ENCODE assay signal across 30 cellular contexts in the genomic region with DNA sequence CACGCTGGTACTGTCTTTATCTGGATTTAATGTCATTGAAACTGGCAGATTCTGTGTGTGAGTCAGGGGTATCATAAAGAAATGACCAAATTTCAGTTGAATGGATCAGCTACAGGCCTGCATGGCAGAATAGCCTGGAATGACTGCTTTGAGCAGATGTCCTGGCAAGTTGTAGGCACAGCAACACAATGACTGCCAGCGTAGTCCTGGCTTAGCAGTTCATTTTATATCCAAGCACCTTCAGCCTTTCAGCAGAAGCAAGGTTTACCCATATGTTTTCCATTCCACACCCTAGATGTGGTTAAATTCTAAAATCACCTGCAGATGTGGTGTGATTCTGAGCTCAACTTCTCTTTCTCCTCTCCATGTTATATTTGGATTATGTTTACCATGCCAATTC. TPM values are rescaled to one million over a fixed set of nuclear protein-coding genes. Genes with fewer than 3 reads are reported as not detected.
"Had no signal": no experiment of that assay in that cellular context is flagged by ENCODE, and none has a peak within 500 bp of the region (broad histone marks: within the 10 kb centered on the region; RNA-seq: fewer than 3 reads in every experiment).

No MANE protein-coding gene starts in this region.

- H3K9me3 ChIP-seq: ascending aorta, colonic mucosa, esophagus squamous epithelium, gastroesophageal sphincter had no signal

- H3K27me3 ChIP-seq: ascending aorta, breast epithelium, cardiac muscle cell, colonic mucosa, esophagus squamous epithelium, gastroesophageal sphincter, heart right ventricle had no signal

- DNase-seq: activated CD4-positive, alpha-beta memory T cell treated with anti-CD3 and anti-CD28 coated beads, Interleukin-2, amount 10 ng/mL, durations not matched to agents 7 days and 5 days; activated CD4-positive, alpha-beta T cell treated with anti-CD3 and anti-CD28 coated beads for 4 hours; activated CD4-positive, alpha-beta T cell treated with anti-CD3 and anti-CD28 coated beads, Interleukin-2, amount 10 ng/mL, durations not matched to agents 7 days and 5 days; activated CD4-positive, alpha-beta T cell treated with anti-CD3 and anti-CD28 coated beads, Interleukin-2, amount 50 U/mL, for 4 hours; activated CD4-positive, CD25-positive, alpha-beta regulatory T cell; activated CD4-positive, CD25-positive, alpha-beta regulatory T cell treated with anti-CD3 and anti-CD28 coated beads, Interleukin-2, amount 50 U/mL, for 72 hours; activated CD8-positive, alpha-beta memory T cell treated with anti-CD3 and anti-CD28 coated beads, Interleukin-2, amount 50 U/mL, for 48 hours; activated gamma-delta T cell; activated naive CD4-positive, alpha-beta T cell; activated naive CD4-positive, alpha-beta T cell treated with anti-CD3 and anti-CD28 coated beads, Interleukin-2, amount 10 ng/mL, durations not matched to agents 7 days and 5 days; activated naive CD8-positive, alpha-beta T cell treated with anti-CD3 and anti-CD28 coated beads, Interleukin-2, amount 10 ng/mL, durations not matched to agents 7 days and 5 days; activated T-cell treated with anti-CD3 and anti-CD28 coated beads for 4 hours; activated T-cell treated with anti-CD3 and anti-CD28 coated beads, Interleukin-2, amount 50 U/mL, for 24 hours; activated T-cell treated with anti-CD3 and anti-CD28 coated beads, Interleukin-2, amount 50 U/mL, for 72 hours; central memory CD4-positive, alpha-beta T cell; cerebellar nuclear complex; colonic mucosa; effector CD8-positive, alpha-beta T cell; esophagus squamous epithelium; foreskin melanocyte; heart right ventricle; T-helper 2 cell had no signal

- H3K4me1 ChIP-seq: ascending aorta, breast epithelium, colonic mucosa, esophagus squamous epithelium, gastroesophageal sphincter, heart right ventricle had no signal

- ATAC-seq: activated naive CD4-positive, alpha-beta T cell treated with anti-CD3 and anti-CD28 coated beads, Interleukin-2, amount 50 U/mL, for 72 hours; activated T-cell treated with anti-CD3 and anti-CD28 coated beads, Interleukin-2, amount 50 U/mL, for 72 hours; gastroesophageal sphincter; heart right ventricle had no signal

- H3K36me3 ChIP-seq: ascending aorta, breast epithelium, cardiac muscle cell, colonic mucosa, esophagus squamous epithelium, gastroesophageal sphincter, heart right ventricle had no signal

- H3K27me3 Mint-ChIP-seq: activated CD4-positive, alpha-beta memory T cell treated with anti-CD3 and anti-CD28 coated beads, Interleukin-2, amount 10 ng/mL, durations not matched to agents 7 days and 5 days; activated CD4-positive, alpha-beta T cell treated with anti-CD3 and anti-CD28 coated beads, Interleukin-2, amount 10 ng/mL, durations not matched to agents 7 days and 5 days; activated naive CD4-positive, alpha-beta T cell treated with anti-CD3 and anti-CD28 coated beads, Interleukin-2, amount 10 ng/mL, durations not matched to agents 7 days and 5 days; activated naive CD8-positive, alpha-beta T cell treated with anti-CD3 and anti-CD28 coated beads, Interleukin-2, amount 10 ng/mL, durations not matched to agents 7 days and 5 days; activated T-cell treated with anti-CD3 and anti-CD28 coated beads, Interleukin-2, amount 50 U/mL, for 24 hours had no signal

- H3K27ac ChIP-seq: ascending aorta, breast epithelium, cardiac muscle cell, colonic mucosa, epithelial cell of prostate, esophagus squamous epithelium, gastroesophageal sphincter, heart right ventricle had no signal

- H3K36me3 Mint-ChIP-seq: activated naive CD4-positive, alpha-beta T cell treated with anti-CD3 and anti-CD28 coated beads, Interleukin-2, amount 10 ng/mL, durations not matched to agents 7 days and 5 days; activated naive CD4-positive, alpha-beta T cell treated with anti-CD3 and anti-CD28 coated beads, Interleukin-2, amount 50 U/mL, for 72 hours; activated naive CD8-positive, alpha-beta T cell treated with anti-CD3 and anti-CD28 coated beads, Interleukin-2, amount 10 ng/mL, durations not matched to agents 7 days and 5 days; brain had no signal

- H3K9me3 Mint-ChIP-seq: activated CD4-positive, alpha-beta memory T cell treated with anti-CD3 and anti-CD28 coated beads, Interleukin-2, amount 10 ng/mL, durations not matched to agents 7 days and 5 days; activated naive CD4-positive, alpha-beta T cell treated with anti-CD3 and anti-CD28 coated beads, Interleukin-2, amount 10 ng/mL, durations not matched to agents 7 days and 5 days had no signal

- H3K4me3 ChIP-seq: ascending aorta, breast epithelium, cardiac muscle cell, colonic mucosa, esophagus squamous epithelium, gastroesophageal sphincter, heart right ventricle had no signal

- H3K4me3 Mint-ChIP-seq: activated CD4-positive, alpha-beta memory T cell treated with anti-CD3 and anti-CD28 coated beads, Interleukin-2, amount 10 ng/mL, durations not matched to agents 7 days and 5 days; activated CD4-positive, alpha-beta T cell treated with anti-CD3 and anti-CD28 coated beads, Interleukin-2, amount 10 ng/mL, durations not matched to agents 7 days and 5 days; activated naive CD4-positive, alpha-beta T cell treated with anti-CD3 and anti-CD28 coated beads, Interleukin-2, amount 10 ng/mL, durations not matched to agents 7 days and 5 days; activated naive CD8-positive, alpha-beta T cell treated with anti-CD3 and anti-CD28 coated beads, Interleukin-2, amount 10 ng/mL, durations not matched to agents 7 days and 5 days; activated T-cell treated with anti-CD3 and anti-CD28 coated beads, Interleukin-2, amount 50 U/mL, for 24 hours; activated T-cell treated with anti-CD3 and anti-CD28 coated beads, Interleukin-2, amount 50 U/mL, for 72 hours; brain had no signal

- H3K4me1 Mint-ChIP-seq: activated CD4-positive, alpha-beta memory T cell treated with anti-CD3 and anti-CD28 coated beads, Interleukin-2, amount 10 ng/mL, durations not matched to agents 7 days and 5 days; activated CD4-positive, alpha-beta T cell treated with anti-CD3 and anti-CD28 coated beads, Interleukin-2, amount 10 ng/mL, durations not matched to agents 7 days and 5 days; activated naive CD4-positive, alpha-beta T cell treated with anti-CD3 and anti-CD28 coated beads, Interleukin-2, amount 10 ng/mL, durations not matched to agents 7 days and 5 days; activated naive CD8-positive, alpha-beta T cell treated with anti-CD3 and anti-CD28 coated beads, Interleukin-2, amount 10 ng/mL, durations not matched to agents 7 days and 5 days; brain had no signal

- H3K27ac Mint-ChIP-seq: activated CD4-positive, alpha-beta memory T cell treated with anti-CD3 and anti-CD28 coated beads, Interleukin-2, amount 10 ng/mL, durations not matched to agents 7 days and 5 days; activated CD4-positive, alpha-beta T cell treated with anti-CD3 and anti-CD28 coated beads, Interleukin-2, amount 10 ng/mL, durations not matched to agents 7 days and 5 days; activated naive CD4-positive, alpha-beta T cell treated with anti-CD3 and anti-CD28 coated beads, Interleukin-2, amount 10 ng/mL, durations not matched to agents 7 days and 5 days; activated naive CD4-positive, alpha-beta T cell treated with anti-CD3 and anti-CD28 coated beads, Interleukin-2, amount 50 U/mL, for 72 hours; activated naive CD8-positive, alpha-beta T cell treated with anti-CD3 and anti-CD28 coated beads, Interleukin-2, amount 10 ng/mL, durations not matched to agents 7 days and 5 days; activated T-cell treated with anti-CD3 and anti-CD28 coated beads, Interleukin-2, amount 50 U/mL, for 24 hours; activated T-cell treated with anti-CD3 and anti-CD28 coated beads, Interleukin-2, amount 50 U/mL, for 72 hours; brain had no signal

RNA-seq across cellular contexts. Expression of a gene that starts 22.3 kb away (rescaled TPM):
- total RNA-seq: activated CD4-positive, alpha-beta memory T cell treated with anti-CD3 and anti-CD28 coated beads, Interleukin-2, amount 10 ng/mL, durations not matched to agents 7 days and 5 days; activated CD4-positive, alpha-beta T cell treated with anti-CD3 and anti-CD28 coated beads, Interleukin-2, amount 10 ng/mL, durations not matched to agents 7 days and 5 days; activated naive CD4-positive, alpha-beta T cell treated with anti-CD3 and anti-CD28 coated beads, Interleukin-2, amount 50 U/mL, for 72 hours; activated naive CD8-positive, alpha-beta T cell treated with anti-CD3 and anti-CD28 coated beads, Interleukin-2, amount 10 ng/mL, durations not matched to agents 7 days and 5 days; activated T-cell treated with anti-CD3 and anti-CD28 coated beads, Interleukin-2, amount 50 U/mL, for 72 hours; cardiac muscle cell; T-helper 1 cell treated with Interleukin-12 subunit alpha and Interleukin-12 subunit beta and Interleukin-4 antibody, amounts not matched to agents 30 ng/mL and 1 ng/mL, for 36 hours had no signal
